8 cellular contexts compared by ENCODE assay signal in the genomic region with DNA sequence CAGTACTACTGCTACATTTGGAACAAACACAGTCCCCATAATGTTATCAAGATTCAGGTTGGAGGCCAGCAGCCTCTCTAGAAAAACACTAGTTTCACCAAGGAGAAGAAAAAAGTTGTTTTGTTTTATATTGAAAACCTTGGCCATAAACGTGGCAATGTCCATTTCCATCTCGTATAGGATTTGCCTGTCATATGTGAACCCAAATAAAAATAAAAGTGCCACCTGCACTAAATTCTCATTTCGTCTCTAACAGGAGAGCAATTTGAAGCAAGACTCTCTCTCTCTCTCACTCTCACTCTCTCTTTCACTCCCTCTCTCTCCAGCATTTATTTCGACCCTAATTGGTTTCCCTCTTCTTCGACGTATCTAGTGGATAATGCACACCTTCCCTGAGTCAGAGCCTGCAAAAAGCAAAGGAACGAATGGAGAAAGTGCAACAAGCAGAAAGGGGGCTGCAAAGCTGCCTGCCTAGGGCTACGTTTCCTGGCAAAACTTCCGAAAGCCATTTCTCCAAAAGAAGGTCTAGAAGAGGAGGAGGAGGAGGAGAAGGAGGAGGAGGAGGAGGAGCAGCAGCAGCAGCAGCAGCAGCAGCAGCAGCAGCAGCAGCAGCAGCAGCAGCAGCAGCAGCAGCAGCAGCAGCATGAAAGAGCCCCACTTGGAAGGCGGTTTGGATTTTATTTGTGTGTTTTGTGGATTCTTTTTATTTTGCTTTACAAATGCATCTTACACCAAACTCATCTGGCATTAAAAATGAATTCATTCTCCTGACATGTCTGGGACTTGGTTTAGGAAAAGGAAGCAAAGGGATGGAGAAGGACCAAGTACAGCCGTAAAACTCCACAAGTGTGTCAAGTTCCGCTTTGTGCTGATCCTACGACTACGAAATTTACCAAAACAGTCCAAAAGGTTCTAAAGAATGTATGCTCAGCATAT. TPM values are rescaled to one million over a fixed set of nuclear protein-coding genes. Genes with fewer than 3 reads are reported as not detected.
DNase-seq lines count a peak whose midpoint lies in the region; ATAC-seq and TF ChIP-seq lines count a peak whose summit lies in the region.

No MANE protein-coding gene starts in this region.

- H3K9me3 ChIP-seq in A673 (ENCODE audit: low read depth, low read length, poor library complexity, severe bottlenecking): no peaks in the 10 kb centered on the region
- no peaks in the 10 kb centered on the region for H3K9me3 ChIP-seq in HUES48 (ENCODE audit: control insufficient read depth, insufficient read depth, low read length)
- no peaks in the 10 kb centered on the region for H3K9me3 ChIP-seq in mesodermal cell (ENCODE audit: control insufficient read depth, low read length)
- no peaks in the 10 kb centered on the region for H3K9me3 ChIP-seq in aorta (ENCODE audit: control insufficient read depth, low read length)

- WGBS in mesodermal cell (ENCODE audit: insufficient coverage in 2 of 2), 2 experiments: 18 to 23% methylated on average over 4 to 8 of the region's 14 CpGs
- WGBS in aorta, 2 donors: 5% methylated on average over 14 of the region's 14 CpGs

- H3K36me3 Mint-ChIP-seq in MCF 10A (ENCODE audit: insufficient read depth, unreplicated experiment): peaks cover 4% of the 10 kb centered on the region

- H3K9me3 Mint-ChIP-seq in MCF 10A (ENCODE audit: unreplicated experiment): no peaks in the 10 kb centered on the region

- H3K4me3 ChIP-seq in A673 (ENCODE audit: low read depth, low read length, poor library complexity, severe bottlenecking) (peak overlapping the region; percentile 64), HUES48 (ENCODE audit: low read depth, low read length) (peak overlapping the region; percentile 90), mesodermal cell (ENCODE audit: extremely low read depth, insufficient read depth, low read length, poor library complexity, severe bottlenecking) (peak overlapping the region; percentile 67), aorta (ENCODE audit: low read length in 2 of 2) (peak overlapping the region; percentile 96 to 99)

- peak overlapping the region; percentile 88 for H3K4me3 Mint-ChIP-seq in MCF 10A (ENCODE audit: unreplicated experiment)

- H3K36me3 ChIP-seq in A673 (ENCODE audit: insufficient read depth, low read length, poor library complexity, severe bottlenecking): peaks cover 4% of the 10 kb centered on the region
- peaks cover 31% of the 10 kb centered on the region for H3K36me3 ChIP-seq in HUES48 (ENCODE audit: control insufficient read depth, insufficient read depth, low read length)
- peaks cover 14% of the 10 kb centered on the region for H3K36me3 ChIP-seq in mesodermal cell (ENCODE audit: control insufficient read depth, insufficient read depth, low read length)
- no peaks in the 10 kb centered on the region for H3K36me3 ChIP-seq in aorta (ENCODE audit: control insufficient read depth in 1 of 2, insufficient read depth in 2 of 2, low read length in 1 of 2)

- H3K4me1 ChIP-seq in A673 (ENCODE audit: insufficient read depth, low read length, poor library complexity, severe bottlenecking): peaks cover 38% of the 10 kb centered on the region
- peaks cover 62% of the 10 kb centered on the region for H3K4me1 ChIP-seq in HUES48 (ENCODE audit: control insufficient read depth, insufficient read depth, low read length)
- peaks cover 22% of the 10 kb centered on the region for H3K4me1 ChIP-seq in mesodermal cell (ENCODE audit: control insufficient read depth, insufficient read depth, low read length, poor library complexity, severe bottlenecking)
- no peaks in the 10 kb centered on the region for H3K4me1 ChIP-seq in aorta (ENCODE audit: control insufficient read depth in 1 of 2, insufficient read depth in 2 of 2, low read length in 2 of 2)

- H3K27ac ChIP-seq in A673 (ENCODE audit: low read depth, low read length, poor library complexity, severe bottlenecking) (peak overlapping the region; percentile 12), HUES48 (ENCODE audit: low read depth, low read length) (peak overlapping the region; percentile 64), mesodermal cell (ENCODE audit: low read depth, low read length, severe bottlenecking) (peak overlapping the region; percentile 36), aorta (ENCODE audit: low read depth in 1 of 2, low read length in 2 of 2) (peak overlapping the region in 1 of 2 donors; percentile 82)

- H3K9ac ChIP-seq in HUES48 (ENCODE audit: low read depth, low read length): no peak overlapping the region; the same call in 1 of the 2 replicates

- H3K27me3 ChIP-seq in A673 (replicated peaks; ENCODE audit: insufficient read depth, low read depth, low read length, poor library complexity) (no peaks in the 10 kb centered on the region), HUES48 (ENCODE audit: control insufficient read depth, insufficient read depth, low read length) (no peaks in the 10 kb centered on the region), aorta (ENCODE audit: control insufficient read depth in 1 of 2, insufficient read depth in 2 of 2, low read length in 1 of 2) (no peaks in the 10 kb centered on the region)

- BruUV-seq in A673 (replicated peaks; lab: Mats Ljungman, UMichigan): no TSS peak
- BruUV-seq in MCF 10A (replicated peaks; lab: Mats Ljungman, UMichigan): no TSS peak

- TF ChIP-seq CTCF in A673 (conservative IDR thresholded peaks at IDR 0.05; ENCODE audit: low read depth, low read length) (no peak), MCF 10A (IDR thresholded peaks at IDR 0.05; ENCODE audit: unreplicated experiment) (no peak)

- ATAC-seq in aorta (ENCODE audit: low FRiP score) (no peak), HG03565 (IDR thresholded peaks at IDR 0.05; ENCODE audit: unreplicated experiment) (no peak)

- POLR2A ChIA-PET in A673 (lab: Charles Lee; ENCODE audit: low non-redundant PET) (no interaction called here), MCF 10A (lab: Yijun Ruan, JAX) (no interaction called here)

- H3K27ac Mint-ChIP-seq in MCF 10A (ENCODE audit: low read depth, unreplicated experiment): no peak overlapping the region

- DNase-seq in A673 (ENCODE audit: low spot score) (peak; percentile 17), MCF 10A (ENCODE audit: unreplicated experiment) (no peak), aorta (peak in 1 of 2 donors; percentile 33), SKM-1 treated with dmso at 0.1 percent for 144 hours (lab: John Stamatoyannopoulos, UW; ENCODE audit: unreplicated experiment) (no peak), NCI-H2029 (lab: John Stamatoyannopoulos, UW) (no peak)

- intact Hi-C loops in A673 (cut with micrococcal nuclease; ENCODE audit: unreplicated experiment) (loop anchor here (5.0 kb wide), 2 partner anchors 79 to 244 kb away; no protein-coding TSS in a partner anchor), MCF 10A (cut with micrococcal nuclease) (loop anchor here (5.0 to 10.0 kb wide), 3 partner anchors 109 to 989 kb away; no protein-coding TSS in a partner anchor), aorta (cut with DNase I) (loop anchor here (5.0 to 10.0 kb wide), 7 partner anchors 111 to 344 kb away; no protein-coding TSS in a partner anchor)

- CTCF ChIA-PET in A673 (lab: Charles Lee) (interaction anchor here (0.7 kb wide), 1 partner anchor 849 kb away, joined by 3 read pairs; no protein-coding TSS in a partner anchor), MCF 10A (lab: Yijun Ruan, JAX) (interaction anchor here (0.5 to 0.6 kb wide), 2 partner anchors 10 to 359 kb away, joined by 3 read pairs; no protein-coding TSS in a partner anchor)

- peaks cover 17% of the 10 kb centered on the region for H3K4me1 Mint-ChIP-seq in MCF 10A (ENCODE audit: insufficient read depth, unreplicated experiment)

- no peaks in the 10 kb centered on the region for H3K27me3 Mint-ChIP-seq in MCF 10A (ENCODE audit: insufficient read depth, unreplicated experiment)

RNA-seq across cellular contexts. Expression of a gene that starts 2.1 kb away (rescaled TPM):
- total RNA-seq in A673 (2021) (143 and 147 TPM in 2 replicates), MCF 10A (2022) (5.1 and 6.2 TPM in 2 replicates), aorta (100 to 1,000 TPM; 108 to 297 TPM)
- polyA plus RNA-seq in mesodermal cell (2013, experiment 1 of 2): 81.0 TPM
- polyA plus RNA-seq in mesodermal cell (2013, experiment 2 of 2): 71.6 TPM
- polyA plus RNA-seq in aorta: 10 to 100 TPM; 11.8 to 42.2 TPM

Comparison
In these comparisons a context has a peak if more than half of its experiments do, and no peak if none do; other contexts are left out.
1. RNA of a gene that starts 2.1 kb away (total RNA-seq): 108 to 297 TPM in aorta and 143 to 147 TPM in A673; 5.1 to 6.2 TPM in MCF 10A; every median in the first group is over 10 times any median in the second.
2. Peak in every context shown above with its lines, with median percentiles within 50 percentile points of each other: H3K4me3 ChIP-seq.